In the genomic region with DNA sequence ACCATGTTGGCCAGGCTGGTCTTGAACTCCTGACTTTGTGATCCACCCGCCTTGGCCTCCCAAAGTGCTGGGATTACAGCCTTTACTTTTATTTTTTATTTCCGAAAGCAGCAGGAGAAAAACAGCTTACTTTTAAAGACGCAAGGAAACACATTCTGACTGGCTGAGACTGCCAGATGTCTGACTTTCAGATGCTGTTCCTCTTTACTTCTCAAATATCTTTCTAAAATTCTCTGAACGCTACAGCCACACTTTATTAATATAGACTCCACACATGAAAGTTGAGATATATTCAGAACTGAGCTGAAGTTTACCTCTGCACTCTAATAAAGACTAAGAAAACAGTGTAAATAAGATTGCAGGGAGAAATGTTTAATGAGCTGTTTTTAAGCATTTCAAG, we compare ENCODE assay signal across 1 cellular context.
TF ChIP-seq lines count a peak whose summit lies in the region.

No MANE protein-coding gene starts in this region.

TF ChIP-seq in IMR-90, 13 proteins besides CTCF, POLR2A, EP300 and RAD21:
- TF ChIP-seq, protein P1, sequence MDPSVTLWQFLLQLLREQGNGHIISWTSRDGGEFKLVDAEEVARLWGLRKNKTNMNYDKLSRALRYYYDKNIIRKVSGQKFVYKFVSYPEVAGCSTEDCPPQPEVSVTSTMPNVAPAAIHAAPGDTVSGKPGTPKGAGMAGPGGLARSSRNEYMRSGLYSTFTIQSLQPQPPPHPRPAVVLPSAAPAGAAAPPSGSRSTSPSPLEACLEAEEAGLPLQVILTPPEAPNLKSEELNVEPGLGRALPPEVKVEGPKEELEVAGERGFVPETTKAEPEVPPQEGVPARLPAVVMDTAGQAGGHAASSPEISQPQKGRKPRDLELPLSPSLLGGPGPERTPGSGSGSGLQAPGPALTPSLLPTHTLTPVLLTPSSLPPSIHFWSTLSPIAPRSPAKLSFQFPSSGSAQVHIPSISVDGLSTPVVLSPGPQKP (IDR thresholded peaks at IDR 0.05; ENCODE audit: borderline replicate concordance, low read depth, low read length): no peak
- TF ChIP-seq MAFK (IDR thresholded peaks at IDR 0.05; ENCODE audit: low read depth, low read length) (no peak), CEBPB (IDR thresholded peaks at IDR 0.05; ENCODE audit: low read depth, low read length) (no peak), RFX5 (IDR thresholded peaks at IDR 0.05; ENCODE audit: low read depth, low read length) (no peak), SMC3 (IDR thresholded peaks at IDR 0.05; ENCODE audit: low read depth, low read length) (no peak), MXI1 (IDR thresholded peaks at IDR 0.05; ENCODE audit: borderline replicate concordance, low read depth, low read length) (no peak)
- TF ChIP-seq, protein P2, sequence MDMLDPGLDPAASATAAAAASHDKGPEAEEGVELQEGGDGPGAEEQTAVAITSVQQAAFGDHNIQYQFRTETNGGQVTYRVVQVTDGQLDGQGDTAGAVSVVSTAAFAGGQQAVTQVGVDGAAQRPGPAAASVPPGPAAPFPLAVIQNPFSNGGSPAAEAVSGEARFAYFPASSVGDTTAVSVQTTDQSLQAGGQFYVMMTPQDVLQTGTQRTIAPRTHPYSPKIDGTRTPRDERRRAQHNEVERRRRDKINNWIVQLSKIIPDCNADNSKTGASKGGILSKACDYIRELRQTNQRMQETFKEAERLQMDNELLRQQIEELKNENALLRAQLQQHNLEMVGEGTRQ (IDR thresholded peaks at IDR 0.05; ENCODE audit: low read depth, low read length): no peak
